In the genomic region with DNA sequence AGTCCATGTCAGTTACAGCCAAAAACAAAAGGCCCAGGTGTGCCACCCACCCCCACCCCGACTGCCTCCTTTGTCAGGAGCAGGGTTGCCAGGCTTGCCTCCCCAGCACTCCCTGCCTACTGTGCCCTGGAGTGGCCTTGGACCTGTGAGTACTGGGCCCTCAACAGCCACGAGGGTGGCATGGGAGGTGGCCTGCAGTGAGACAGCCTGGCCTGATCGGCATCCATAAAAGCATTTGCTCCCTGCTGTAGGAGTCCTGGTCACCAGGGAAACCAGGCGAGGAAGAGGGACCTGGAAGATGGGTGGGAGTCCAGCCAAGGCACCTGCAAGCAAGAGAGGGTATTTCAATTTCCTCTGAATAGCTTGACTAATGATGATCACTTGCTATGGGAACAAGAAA, we compare ENCODE assay signal across 30 cellular contexts. TPM values are rescaled to one million over a fixed set of nuclear protein-coding genes. Genes with fewer than 3 reads are reported as not detected.
DNase-seq lines count a peak whose midpoint lies in the region; ATAC-seq, FAIRE-seq and TF ChIP-seq lines count a peak whose summit lies in the region.
"Had no signal": no experiment of that assay in that cellular context is flagged by ENCODE, and none has a peak within 500 bp of the region (broad histone marks: within the 10 kb centered on the region; RNA-seq: fewer than 3 reads in every experiment).

No MANE protein-coding gene starts in this region.

- WGBS in GM12878 (ENCODE audit: insufficient coverage, insufficient replicate concordance, low lambda C conversion rate, missing lambda C conversion rate): 31% methylated on average over 4 of the region's 4 CpGs

- TF ChIP-seq POLR2A in GM12878 (IDR thresholded peaks at IDR 0.05; ENCODE audit: low read depth, low read length): no peak

- RAD21 ChIA-PET in GM12878 (lab: Charles Lee; ENCODE audit: unreplicated experiment): interaction anchor here (0.7 to 3.1 kb wide), 5 partner anchors 16 to 40 kb away, joined by 3 to 10 read pairs (median 3); no protein-coding TSS in a partner anchor

- intact Hi-C loops in Right ventricle myocardium inferior (cut with DNase I): no loop called here
- intact Hi-C loops in cardiac septum (cut with DNase I): no loop called here
- intact Hi-C loops in GM12878 (cut with micrococcal nuclease; ENCODE audit: unreplicated experiment): loop anchor here (2.0 kb wide), 1 partner anchor 35 kb away; no protein-coding TSS in a partner anchor

- no peaks in the 10 kb centered on the region for H3K36me3 ChIP-seq in H7 (replicated peaks; ENCODE audit: control insufficient read depth, insufficient read depth, low read length)
- H3K36me3 ChIP-seq in GM12878 (ENCODE audit: control insufficient read depth in 2 of 2, insufficient read depth in 2 of 2, low read length in 1 of 2): no peaks in the 10 kb centered on the region
- H3K36me3 ChIP-seq: BE2C, Peyer's patch, tibial artery had no signal

- POLR2A ChIA-PET in GM12878 (lab: Charles Lee): interaction anchor here (1.3 to 1.4 kb wide), 2 partner anchors 15 to 39 kb away, joined by 3 read pairs; no protein-coding TSS in a partner anchor

- H3K4me3 Mint-ChIP-seq in stimulated activated effector memory CD8-positive, alpha-beta T cell treated with anti-CD3 and anti-CD28 coated beads, Interleukin-12 subunit alpha, Interleukin-12 subunit beta, amount 100 ng/mL, for 72 hours: no peak overlapping the region
- H3K4me3 Mint-ChIP-seq: activated CD4-positive, alpha-beta memory T cell treated with anti-CD3 and anti-CD28 coated beads for 36 hours; activated naive CD4-positive, alpha-beta T cell treated with anti-CD3 and anti-CD28 coated beads, Interleukin-2, amount 10 ng/mL, durations not matched to agents 7 days and 5 days; activated T-helper 1 cell treated with anti-CD3 and anti-CD28 coated beads, Interleukin-12 subunit alpha, Interleukin-12 subunit beta, Interleukin-2, Interleukin-4 antibody, amounts not matched to agents 30 ng/mL and 10 ng/mL and 1 ng/mL, durations not matched to agents 14 hours and 24 hours and 36 hours; naive thymus-derived CD4-positive, alpha-beta T cell; T-cell had no signal

- no peak for TF ChIP-seq CTCF in GM12878 (IDR thresholded peaks at IDR 0.05 in 2 of 3, conservative IDR thresholded peaks at IDR 0.05 in 1 of 3; ENCODE audit: control insufficient read depth in 2 of 3, extremely low read depth in 1 of 3, insufficient read depth in 1 of 3, low read depth in 3 of 3, low read length in 3 of 3)

- no peaks in the 10 kb centered on the region for H3K4me1 Mint-ChIP-seq in stimulated activated effector memory CD8-positive, alpha-beta T cell treated with anti-CD3 and anti-CD28 coated beads, Interleukin-12 subunit alpha, Interleukin-12 subunit beta, amount 100 ng/mL, for 72 hours
- H3K4me1 Mint-ChIP-seq: activated naive CD4-positive, alpha-beta T cell treated with anti-CD3 and anti-CD28 coated beads, Interleukin-2, amount 10 ng/mL, durations not matched to agents 7 days and 5 days; naive thymus-derived CD4-positive, alpha-beta T cell; T-cell had no signal

- H3K4me3 ChIP-seq in H7 (ENCODE audit: insufficient read depth, low read depth, low read length) (no peak overlapping the region), GM12878 (no peak overlapping the region)
- H3K4me3 ChIP-seq: Peyer's patch, skin epidermis, tibial artery had no signal

- ATAC-seq in Right ventricle myocardium inferior: peak; percentile 40
- ATAC-seq in GM12878: no peak
- ATAC-seq in stimulated activated effector memory CD8-positive, alpha-beta T cell treated with anti-CD3 and anti-CD28 coated beads, Interleukin-12 subunit alpha, Interleukin-12 subunit beta, amount 100 ng/mL, for 72 hours: peak; percentile 39
- ATAC-seq: naive thymus-derived CD4-positive, alpha-beta T cell; T-cell had no signal

- no peak for FAIRE-seq in GM12878 (lab: Jason Lieb, UNC)
- FAIRE-seq: colon, islet of Langerhans had no signal

- no peaks in the 10 kb centered on the region for H3K9me3 ChIP-seq in GM12878 (replicated peaks; ENCODE audit: control insufficient read depth, insufficient read depth, low read length)
- H3K9me3 ChIP-seq: BE2C, Peyer's patch, tibial artery had no signal

- CTCF ChIA-PET in GM12878 (lab: Yijun Ruan, JAX): interaction anchor here (1.1 to 2.0 kb wide), 2 partner anchors 10 to 32 kb away, joined by 3 to 5 read pairs; no protein-coding TSS in a partner anchor

- H3K9me3 Mint-ChIP-seq in stimulated activated effector memory CD8-positive, alpha-beta T cell treated with anti-CD3 and anti-CD28 coated beads, Interleukin-12 subunit alpha, Interleukin-12 subunit beta, amount 100 ng/mL, for 72 hours: no peaks in the 10 kb centered on the region
- H3K9me3 Mint-ChIP-seq: activated CD4-positive, alpha-beta memory T cell treated with anti-CD3 and anti-CD28 coated beads for 36 hours; activated naive CD4-positive, alpha-beta T cell treated with anti-CD3 and anti-CD28 coated beads, Interleukin-2, amount 10 ng/mL, durations not matched to agents 7 days and 5 days; activated T-helper 1 cell treated with anti-CD3 and anti-CD28 coated beads, Interleukin-12 subunit alpha, Interleukin-12 subunit beta, Interleukin-2, Interleukin-4 antibody, amounts not matched to agents 30 ng/mL and 10 ng/mL and 1 ng/mL, durations not matched to agents 14 hours and 24 hours and 36 hours; T-cell had no signal

- H3K36me3 Mint-ChIP-seq in stimulated activated effector memory CD8-positive, alpha-beta T cell treated with anti-CD3 and anti-CD28 coated beads, Interleukin-12 subunit alpha, Interleukin-12 subunit beta, amount 100 ng/mL, for 72 hours: no peaks in the 10 kb centered on the region
- H3K36me3 Mint-ChIP-seq: activated CD4-positive, alpha-beta memory T cell treated with anti-CD3 and anti-CD28 coated beads for 36 hours; activated naive CD4-positive, alpha-beta T cell treated with anti-CD3 and anti-CD28 coated beads, Interleukin-2, amount 10 ng/mL, durations not matched to agents 7 days and 5 days; naive thymus-derived CD4-positive, alpha-beta T cell; T-cell had no signal

- peak overlapping the region; percentile 70 for H3K27ac ChIP-seq in GM12878 (ENCODE audit: control insufficient read depth, insufficient read depth)
- H3K27ac ChIP-seq: Peyer's patch, skin epidermis, tibial artery had no signal

- peak overlapping the region; percentile 19 for H2AFZ ChIP-seq in GM12878 (ENCODE audit: control insufficient read depth, low read depth, low read length)

- no peaks in the 10 kb centered on the region for H3K79me2 ChIP-seq in GM12878 (ENCODE audit: control insufficient read depth, insufficient read depth, low read length)

- no peak for TF ChIP-seq RAD21 in GM12878 (IDR thresholded peaks at IDR 0.05; ENCODE audit: insufficient read depth, low read depth, low read length)

- H4K20me1 ChIP-seq in GM12878 (ENCODE audit: control insufficient read depth, insufficient read depth): no peaks in the 10 kb centered on the region

- TF ChIP-seq EP300 in GM12878 (IDR thresholded peaks at IDR 0.05; ENCODE audit: borderline replicate concordance in 1 of 2, control insufficient read depth in 1 of 2, low read depth in 2 of 2, low read length in 2 of 2): no peak

- H3K27me3 ChIP-seq in H7 (ENCODE audit: control insufficient read depth, insufficient read depth, low read length): no peaks in the 10 kb centered on the region; the same call in 1 of the 2 replicates
- no peaks in the 10 kb centered on the region for H3K27me3 ChIP-seq in GM12878 (replicated peaks in 1 of 2; ENCODE audit: control insufficient read depth in 2 of 2, insufficient read depth in 2 of 2, low read length in 1 of 2)
- H3K27me3 ChIP-seq: Peyer's patch, tibial artery had no signal

- 0 out of 2 replicates have a peak overlapping the region, but pooled peaks have one; percentile 10 for H3K4me2 ChIP-seq in GM12878 (ENCODE audit: control insufficient read depth, insufficient read depth)

- DNase-seq in Right ventricle myocardium inferior (ENCODE audit: missing footprints) (no peak), cardiac septum (ENCODE audit: low spot score) (no peak), H7 (peak; percentile 11), GM12878 (ENCODE audit: low read depth, low spot score) (no peak), NCI-H524 treated with DMSO at 0.1 percent for 48 hours (lab: John Stamatoyannopoulos, UW) (no peak), GDM1 (lab: John Stamatoyannopoulos, UW) (no peak), NCI-H128 (lab: John Stamatoyannopoulos, UW; ENCODE audit: unreplicated experiment) (no peak)
- DNase-seq in stimulated activated effector memory CD8-positive, alpha-beta T cell treated with anti-CD3 and anti-CD28 coated beads, Interleukin-12 subunit alpha, Interleukin-12 subunit beta, amount 100 ng/mL, for 72 hours (ENCODE audit: low spot score in 2 of 2): no peak
- DNase-seq: activated CD4-positive, alpha-beta memory T cell treated with anti-CD3 and anti-CD28 coated beads for 36 hours; activated CD4-positive, CD25-positive, alpha-beta regulatory T cell treated with anti-CD3 and anti-CD28 coated beads, Interleukin-2, amount 50 U/mL, for 72 hours; activated CD8-positive, alpha-beta memory T cell treated with anti-CD3 and anti-CD28 coated beads, Interleukin-2, amount 50 U/mL, for 4 hours; activated naive CD4-positive, alpha-beta T cell treated with anti-CD3 and anti-CD28 coated beads, Interleukin-2, amount 10 ng/mL, durations not matched to agents 7 days and 5 days; amniotic stem cell; BE2C; DMS153; effector CD8-positive, alpha-beta T cell; midbrain; naive thymus-derived CD4-positive, alpha-beta T cell; NCI-H446 treated with DMSO at 0.1 percent for 48 hours; Peyer's patch; T-cell; tibial artery had no signal

- no peak overlapping the region for H3K27ac Mint-ChIP-seq in stimulated activated effector memory CD8-positive, alpha-beta T cell treated with anti-CD3 and anti-CD28 coated beads, Interleukin-12 subunit alpha, Interleukin-12 subunit beta, amount 100 ng/mL, for 72 hours
- H3K27ac Mint-ChIP-seq: activated CD4-positive, alpha-beta memory T cell treated with anti-CD3 and anti-CD28 coated beads for 36 hours; activated naive CD4-positive, alpha-beta T cell treated with anti-CD3 and anti-CD28 coated beads, Interleukin-2, amount 10 ng/mL, durations not matched to agents 7 days and 5 days; activated T-helper 1 cell treated with anti-CD3 and anti-CD28 coated beads, Interleukin-12 subunit alpha, Interleukin-12 subunit beta, Interleukin-2, Interleukin-4 antibody, amounts not matched to agents 30 ng/mL and 10 ng/mL and 1 ng/mL, durations not matched to agents 14 hours and 24 hours and 36 hours; naive thymus-derived CD4-positive, alpha-beta T cell; T-cell had no signal

- no TSS peak for BruUV-seq in GM12878 (replicated peaks; lab: Mats Ljungman, UMichigan)

- H3K4me1 ChIP-seq in GM12878 (ENCODE audit: control insufficient read depth, insufficient read depth, low read length): peaks cover 25% of the 10 kb centered on the region
- H3K4me1 ChIP-seq: BE2C, Peyer's patch, tibial artery had no signal

- no peak overlapping the region for H3K9ac ChIP-seq in GM12878 (ENCODE audit: control insufficient read depth, insufficient read depth, low read length)

- in situ Hi-C loops in GM12878 (cut with MboI): no loop called here

- SMC1A ChIA-PET in GM12878 (lab: Charles Lee; ENCODE audit: uncharacterized antibody, unreplicated experiment): interaction anchor here (2.1 to 3.0 kb wide), 3 partner anchors 12 to 189 kb away, joined by 6 to 11 read pairs (median 10); no protein-coding TSS in a partner anchor

RNA-seq across cellular contexts. Expression of gene KCNMB2, which starts 56.4 kb away (rescaled TPM):
- total RNA-seq in Right ventricle myocardium inferior (1.8 TPM), cardiac septum (3.8 TPM), GM12878 (2014; rRNA removed) (11.8 and 12.9 TPM in 2 replicates), GM12878 (2014; rRNA removed; fragmentation: Illumina TruSeq; extraction: Trizol) (14.9 and 21.2 TPM in 2 replicates), GM12878 (2021) (7.5 and 8.1 TPM in 2 replicates)
- not detected in 2 replicates for total RNA-seq in H7 (2014; rRNA removed; shearing (Covaris generic))
- total RNA-seq in GM12878 (2013; cell fraction: nucleolus; rRNA removed): 0.81 and 1.2 TPM in 2 replicates
- 5.2 TPM for polyA plus RNA-seq in GM12878 (2011; ENCODE audit: low read depth)
- polyA plus RNA-seq in GM12878 (2011; rRNA removed) (0.20 and 0.22 TPM in 2 replicates), GM12878 (2014; fragmentation: Illumina TruSeq; extraction: Trizol) (9.1 and 12.5 TPM in 2 replicates), GM12878 (2014; fragmentation: Nextera tagmentation; extraction: Ambion mirVana) (10 to 100 TPM; 10.2 to 18.0 TPM), GM12878 (2014; rRNA removed) (7.0 and 7.3 TPM in 2 replicates), GM12878 (2016; fragmentation: Nextera tagmentation; extraction: Ambion mirVana) (10 to 100 TPM; 17.8 to 18.8 TPM)
- polyA plus RNA-seq in GM12878 (2011; cell fraction: cytosol; rRNA removed): 0.23 TPM in 1 of 2 replicates, not detected in the other
- not detected in 2 replicates for polyA plus RNA-seq in GM12878 (2011; cell fraction: nucleus; rRNA removed)
- 10.5 and 11.7 TPM in 2 replicates for polyA plus RNA-seq in GM12878 (2012)
- polyA minus RNA-seq in GM12878 (2011; rRNA and poly(A)+ RNA removed): not detected in 2 replicates
- not detected in 2 replicates for polyA minus RNA-seq in GM12878 (2011; cell fraction: cytosol; rRNA and poly(A)+ RNA removed)
- 0.24 TPM in 1 of 2 replicates, not detected in the other for polyA minus RNA-seq in GM12878 (2011; cell fraction: nucleus; rRNA and poly(A)+ RNA removed)
- total RNA-seq: A673; activated CD4-positive, alpha-beta memory T cell treated with anti-CD3 and anti-CD28 coated beads for 36 hours; activated T-helper 1 cell treated with anti-CD3 and anti-CD28 coated beads, Interleukin-12 subunit alpha, Interleukin-12 subunit beta, Interleukin-2, Interleukin-4 antibody, amounts not matched to agents 30 ng/mL and 10 ng/mL and 1 ng/mL, durations not matched to agents 14 hours and 24 hours and 36 hours; epithelial cell of proximal tubule; LHCN-M2; lower leg skin; naive thymus-derived CD4-positive, alpha-beta T cell; Peyer's patch; T-cell had no signal
- polyA plus RNA-seq: naive thymus-derived CD4-positive, alpha-beta T cell had no signal
